Comparison of ENCODE assay signal across 1 cellular context in the genomic region with DNA sequence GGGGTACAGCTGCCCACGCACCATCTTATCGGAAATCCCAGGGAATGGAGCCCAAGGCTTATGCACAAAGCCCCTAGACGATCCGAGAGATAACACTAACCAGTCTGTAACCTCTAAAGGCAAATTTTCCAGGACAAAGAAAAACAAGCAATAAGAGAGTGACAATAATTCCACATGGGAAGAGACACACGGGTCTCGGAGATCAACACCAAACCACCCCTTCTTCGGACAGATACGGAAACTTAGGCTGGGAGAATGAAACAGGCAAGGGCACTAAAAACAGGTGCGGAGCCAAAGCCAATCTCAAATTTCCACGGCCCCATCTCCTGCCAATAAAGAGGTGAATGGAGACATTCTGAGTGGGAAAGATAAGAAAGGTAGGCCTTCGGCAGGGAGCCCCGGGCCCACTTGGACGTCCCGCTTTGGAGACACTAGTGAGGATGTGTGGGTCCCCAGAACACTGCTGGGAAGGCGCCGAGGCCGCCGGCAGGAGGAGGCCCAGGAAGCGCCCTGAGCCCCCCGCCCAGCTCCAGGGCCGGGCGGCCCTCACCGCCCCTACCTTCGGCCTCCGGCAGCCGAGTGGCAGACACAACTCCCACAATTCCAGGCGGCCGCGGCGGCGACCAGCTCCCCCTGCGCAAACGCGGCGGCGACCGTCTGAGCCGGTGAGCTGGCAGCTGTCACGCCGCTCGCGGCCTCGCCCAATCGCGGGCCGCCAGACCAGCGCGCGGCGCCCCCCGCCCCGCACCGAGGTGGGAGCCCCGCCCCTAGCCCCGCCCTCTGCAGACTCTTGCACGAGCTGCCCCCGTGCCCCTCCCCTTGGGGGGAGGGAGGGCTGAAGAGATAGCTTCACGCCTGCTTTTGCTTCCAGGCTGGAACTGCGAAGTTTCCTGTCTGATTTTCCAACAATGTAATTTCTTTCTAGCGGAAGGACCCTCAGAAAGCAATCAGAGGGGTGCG.
TF ChIP-seq lines count a peak whose summit lies in the region.

SIL1 (minus strand) TSS at position 659 of the 960 bp plus-strand sequence. CDS start 70,525 bp downstream, outside the sequence.

TF ChIP-seq in HEK293, 187 proteins besides CTCF, POLR2A, EP300 and RAD21 (continued from another document and continues in another):
- TF ChIP-seq, protein P1, sequence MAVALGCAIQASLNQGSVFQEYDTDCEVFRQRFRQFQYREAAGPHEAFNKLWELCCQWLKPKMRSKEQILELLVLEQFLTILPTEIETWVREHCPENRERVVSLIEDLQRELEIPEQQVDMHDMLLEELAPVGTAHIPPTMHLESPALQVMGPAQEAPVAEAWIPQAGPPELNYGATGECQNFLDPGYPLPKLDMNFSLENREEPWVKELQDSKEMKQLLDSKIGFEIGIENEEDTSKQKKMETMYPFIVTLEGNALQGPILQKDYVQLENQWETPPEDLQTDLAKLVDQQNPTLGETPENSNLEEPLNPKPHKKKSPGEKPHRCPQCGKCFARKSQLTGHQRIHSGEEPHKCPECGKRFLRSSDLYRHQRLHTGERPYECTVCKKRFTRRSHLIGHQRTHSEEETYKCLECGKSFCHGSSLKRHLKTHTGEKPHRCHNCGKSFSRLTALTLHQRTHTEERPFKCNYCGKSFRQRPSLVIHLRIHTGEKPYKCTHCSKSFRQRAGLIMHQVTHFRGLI (tag by site-specific recombination; IDR thresholded peaks at IDR 0.05), result no peak
- TF ChIP-seq PRDM4 (tag by site-specific recombination; IDR thresholded peaks at IDR 0.05) (0 out of 2 replicates have a peak, but pooled peaks have one; percentile 52), ZBTB44 (tag by site-specific recombination; IDR thresholded peaks at IDR 0.05) (no peak), HOXC10 (CRISPR knock-in tag; IDR thresholded peaks at IDR 0.05) (no peak), SP3 (tag by site-specific recombination; IDR thresholded peaks at IDR 0.05) (peak; percentile 69), EGR2 (tag by site-specific recombination; IDR thresholded peaks at IDR 0.05; ENCODE audit: low read depth) (no peak; the same call in 1 of the 2 replicates), ZNF558 (tag by site-specific recombination; IDR thresholded peaks at IDR 0.05) (no peak), ZNF311 (tag by site-specific recombination; IDR thresholded peaks at IDR 0.05; ENCODE audit: borderline replicate concordance) (no peak), ZNF112 (tag by site-specific recombination; IDR thresholded peaks at IDR 0.05) (no peak), ZNF248 (tag by site-specific recombination; IDR thresholded peaks at IDR 0.05) (no peak), ZNF560 (tag by site-specific recombination; IDR thresholded peaks at IDR 0.05; ENCODE audit: borderline replicate concordance) (no peak), ZNF274 (IDR thresholded peaks at IDR 0.05; ENCODE audit: low read length) (no peak), ZNF274 (tag by site-specific recombination; IDR thresholded peaks at IDR 0.05; ENCODE audit: borderline replicate concordance) (no peak), BCL6B (tag by site-specific recombination; IDR thresholded peaks at IDR 0.05) (no peak), SETDB1 (IDR thresholded peaks at IDR 0.05; ENCODE audit: insufficient read length, low read length) (no peak), PBX3 (CRISPR knock-in tag; IDR thresholded peaks at IDR 0.05) (peak; percentile 65; the same call in 1 of the 2 replicates), ZNF37A (tag by site-specific recombination; IDR thresholded peaks at IDR 0.05) (no peak), ZNF600 (tag by site-specific recombination; IDR thresholded peaks at IDR 0.05) (peak; percentile 80; the same call in 1 of the 2 replicates), ZNF596 (tag by site-specific recombination; IDR thresholded peaks at IDR 0.05) (no peak), ZNF624 (tag by site-specific recombination; IDR thresholded peaks at IDR 0.05) (0 out of 2 replicates have a peak, but pooled peaks have one; percentile 43), ZEB2 (tag by site-specific recombination; IDR thresholded peaks at IDR 0.05) (peak; percentile 70), ZNF146 (tag by site-specific recombination; IDR thresholded peaks at IDR 0.05) (no peak), ZFP41 (tag by site-specific recombination; IDR thresholded peaks at IDR 0.05; ENCODE audit: borderline replicate concordance) (no peak), ZNF529 (tag by site-specific recombination; IDR thresholded peaks at IDR 0.05; ENCODE audit: insufficient replicate concordance) (no peak), YY1 (tag by site-specific recombination; IDR thresholded peaks at IDR 0.05) (peak; percentile 59), ZNF626 (tag by site-specific recombination; IDR thresholded peaks at IDR 0.05) (no peak), ZNF114 (tag by site-specific recombination; IDR thresholded peaks at IDR 0.05) (no peak), ZNF792 (tag by site-specific recombination; IDR thresholded peaks at IDR 0.05) (no peak), ZFP3 (tag by site-specific recombination; IDR thresholded peaks at IDR 0.05; ENCODE audit: low read depth) (no peak), HOXA7 (CRISPR knock-in tag; IDR thresholded peaks at IDR 0.05; ENCODE audit: borderline replicate concordance) (no peak), ZNF394 (tag by site-specific recombination; IDR thresholded peaks at IDR 0.05; ENCODE audit: borderline replicate concordance) (no peak; the same call in 1 of the 2 replicates), ZNF571 (tag by site-specific recombination; IDR thresholded peaks at IDR 0.05) (no peak)
- TF ChIP-seq, protein P2, sequence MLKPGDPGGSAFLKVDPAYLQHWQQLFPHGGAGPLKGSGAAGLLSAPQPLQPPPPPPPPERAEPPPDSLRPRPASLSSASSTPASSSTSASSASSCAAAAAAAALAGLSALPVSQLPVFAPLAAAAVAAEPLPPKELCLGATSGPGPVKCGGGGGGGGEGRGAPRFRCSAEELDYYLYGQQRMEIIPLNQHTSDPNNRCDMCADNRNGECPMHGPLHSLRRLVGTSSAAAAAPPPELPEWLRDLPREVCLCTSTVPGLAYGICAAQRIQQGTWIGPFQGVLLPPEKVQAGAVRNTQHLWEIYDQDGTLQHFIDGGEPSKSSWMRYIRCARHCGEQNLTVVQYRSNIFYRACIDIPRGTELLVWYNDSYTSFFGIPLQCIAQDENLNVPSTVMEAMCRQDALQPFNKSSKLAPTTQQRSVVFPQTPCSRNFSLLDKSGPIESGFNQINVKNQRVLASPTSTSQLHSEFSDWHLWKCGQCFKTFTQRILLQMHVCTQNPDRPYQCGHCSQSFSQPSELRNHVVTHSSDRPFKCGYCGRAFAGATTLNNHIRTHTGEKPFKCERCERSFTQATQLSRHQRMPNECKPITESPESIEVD (tag by site-specific recombination; IDR thresholded peaks at IDR 0.05), result no peak
- TF ChIP-seq, protein P3, sequence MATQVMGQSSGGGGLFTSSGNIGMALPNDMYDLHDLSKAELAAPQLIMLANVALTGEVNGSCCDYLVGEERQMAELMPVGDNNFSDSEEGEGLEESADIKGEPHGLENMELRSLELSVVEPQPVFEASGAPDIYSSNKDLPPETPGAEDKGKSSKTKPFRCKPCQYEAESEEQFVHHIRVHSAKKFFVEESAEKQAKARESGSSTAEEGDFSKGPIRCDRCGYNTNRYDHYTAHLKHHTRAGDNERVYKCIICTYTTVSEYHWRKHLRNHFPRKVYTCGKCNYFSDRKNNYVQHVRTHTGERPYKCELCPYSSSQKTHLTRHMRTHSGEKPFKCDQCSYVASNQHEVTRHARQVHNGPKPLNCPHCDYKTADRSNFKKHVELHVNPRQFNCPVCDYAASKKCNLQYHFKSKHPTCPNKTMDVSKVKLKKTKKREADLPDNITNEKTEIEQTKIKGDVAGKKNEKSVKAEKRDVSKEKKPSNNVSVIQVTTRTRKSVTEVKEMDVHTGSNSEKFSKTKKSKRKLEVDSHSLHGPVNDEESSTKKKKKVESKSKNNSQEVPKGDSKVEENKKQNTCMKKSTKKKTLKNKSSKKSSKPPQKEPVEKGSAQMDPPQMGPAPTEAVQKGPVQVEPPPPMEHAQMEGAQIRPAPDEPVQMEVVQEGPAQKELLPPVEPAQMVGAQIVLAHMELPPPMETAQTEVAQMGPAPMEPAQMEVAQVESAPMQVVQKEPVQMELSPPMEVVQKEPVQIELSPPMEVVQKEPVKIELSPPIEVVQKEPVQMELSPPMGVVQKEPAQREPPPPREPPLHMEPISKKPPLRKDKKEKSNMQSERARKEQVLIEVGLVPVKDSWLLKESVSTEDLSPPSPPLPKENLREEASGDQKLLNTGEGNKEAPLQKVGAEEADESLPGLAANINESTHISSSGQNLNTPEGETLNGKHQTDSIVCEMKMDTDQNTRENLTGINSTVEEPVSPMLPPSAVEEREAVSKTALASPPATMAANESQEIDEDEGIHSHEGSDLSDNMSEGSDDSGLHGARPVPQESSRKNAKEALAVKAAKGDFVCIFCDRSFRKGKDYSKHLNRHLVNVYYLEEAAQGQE (tag by site-specific recombination; IDR thresholded peaks at IDR 0.05), result no peak
- TF ChIP-seq, protein P4, sequence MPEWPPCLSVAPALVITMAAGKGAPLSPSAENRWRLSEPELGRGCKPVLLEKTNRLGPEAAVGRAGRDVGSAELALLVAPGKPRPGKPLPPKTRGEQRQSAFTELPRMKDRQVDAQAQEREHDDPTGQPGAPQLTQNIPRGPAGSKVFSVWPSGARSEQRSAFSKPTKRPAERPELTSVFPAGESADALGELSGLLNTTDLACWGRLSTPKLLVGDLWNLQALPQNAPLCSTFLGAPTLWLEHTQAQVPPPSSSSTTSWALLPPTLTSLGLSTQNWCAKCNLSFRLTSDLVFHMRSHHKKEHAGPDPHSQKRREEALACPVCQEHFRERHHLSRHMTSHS (tag by site-specific recombination; IDR thresholded peaks at IDR 0.05), result no peak
- TF ChIP-seq, protein P5, sequence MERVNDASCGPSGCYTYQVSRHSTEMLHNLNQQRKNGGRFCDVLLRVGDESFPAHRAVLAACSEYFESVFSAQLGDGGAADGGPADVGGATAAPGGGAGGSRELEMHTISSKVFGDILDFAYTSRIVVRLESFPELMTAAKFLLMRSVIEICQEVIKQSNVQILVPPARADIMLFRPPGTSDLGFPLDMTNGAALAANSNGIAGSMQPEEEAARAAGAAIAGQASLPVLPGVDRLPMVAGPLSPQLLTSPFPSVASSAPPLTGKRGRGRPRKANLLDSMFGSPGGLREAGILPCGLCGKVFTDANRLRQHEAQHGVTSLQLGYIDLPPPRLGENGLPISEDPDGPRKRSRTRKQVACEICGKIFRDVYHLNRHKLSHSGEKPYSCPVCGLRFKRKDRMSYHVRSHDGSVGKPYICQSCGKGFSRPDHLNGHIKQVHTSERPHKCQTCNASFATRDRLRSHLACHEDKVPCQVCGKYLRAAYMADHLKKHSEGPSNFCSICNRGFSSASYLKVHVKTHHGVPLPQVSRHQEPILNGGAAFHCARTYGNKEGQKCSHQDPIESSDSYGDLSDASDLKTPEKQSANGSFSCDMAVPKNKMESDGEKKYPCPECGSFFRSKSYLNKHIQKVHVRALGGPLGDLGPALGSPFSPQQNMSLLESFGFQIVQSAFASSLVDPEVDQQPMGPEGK (tag by site-specific recombination; IDR thresholded peaks at IDR 0.05), result peak; percentile 93
